Comparison of ENCODE assay signal across 8 cellular contexts in genomic region chr7:99408347-99409191, GRCh38.
DNase-seq lines count a peak whose midpoint lies in the region; ATAC-seq lines count a peak whose summit lies in the region.

Gene BUD31 (plus strand): TSS chr7:99408969. CDS start chr7:99411093, 2,124 bp downstream.
A gene with protein sequence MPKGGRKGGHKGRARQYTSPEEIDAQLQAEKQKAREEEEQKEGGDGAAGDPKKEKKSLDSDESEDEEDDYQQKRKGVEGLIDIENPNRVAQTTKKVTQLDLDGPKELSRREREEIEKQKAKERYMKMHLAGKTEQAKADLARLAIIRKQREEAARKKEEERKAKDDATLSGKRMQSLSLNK (minus strand): TSS chr7:99408597. CDS start chr7:99408548, 49 bp downstream.

- H3K36me3 Mint-ChIP-seq in central memory CD8-positive, alpha-beta T cell (ENCODE audit: insufficient read depth) = peaks cover 62% of the 10 kb centered on the region

- H3K4me1 Mint-ChIP-seq in central memory CD8-positive, alpha-beta T cell = peaks cover 56% of the 10 kb centered on the region

- no peaks in the 10 kb centered on the region for H3K9me3 Mint-ChIP-seq in central memory CD8-positive, alpha-beta T cell

- peak within 1 kb of the TSS; percentile 93 for H3K4me3 Mint-ChIP-seq in central memory CD8-positive, alpha-beta T cell

- H3K27ac Mint-ChIP-seq in central memory CD8-positive, alpha-beta T cell (ENCODE audit: low read depth) = peak within 1 kb of the TSS; percentile 95

- peak; percentile 82 for ATAC-seq in GM19023 (IDR thresholded peaks at IDR 0.05; ENCODE audit: unreplicated experiment)
- ATAC-seq in HG03280 (IDR thresholded peaks at IDR 0.05; ENCODE audit: unreplicated experiment) = peak; percentile 74
- ATAC-seq in central memory CD8-positive, alpha-beta T cell (replicated peaks; ENCODE audit: extremely low read depth, poor library complexity, severe bottlenecking) = peak; percentile 82

- no peaks in the 10 kb centered on the region for H3K27me3 Mint-ChIP-seq in central memory CD8-positive, alpha-beta T cell

- DNase-seq in AG08396 (ENCODE audit: low spot score) = peak; percentile 96
- peak; percentile 76 for DNase-seq in NCI-H345 treated with DMSO at 0.1 percent for 48 hours (lab: John Stamatoyannopoulos, UW; ENCODE audit: unreplicated experiment)
- peak; percentile 89 for DNase-seq in activated CD4-positive, CD25-positive, alpha-beta regulatory T cell treated with anti-CD3 and anti-CD28 coated beads, Interleukin-2, amount 50 U/mL, for 16 hours (ENCODE audit: low read depth, low spot score)
- DNase-seq in central memory CD8-positive, alpha-beta T cell (ENCODE audit: low spot score in 2 of 2) = peak; percentile 97 to 99
- peak; percentile 97 for DNase-seq in islet precursor cell
- DNase-seq in stimulated activated CD4-positive, alpha-beta T cell treated with anti-CD3 and anti-CD28 coated beads, Interleukin-12 subunit alpha, Interleukin-12 subunit beta, amount 100 ng/mL, for 48 hours (ENCODE audit: low read depth in 2 of 3, low spot score in 1 of 3) = peak; percentile 85 to 98 (median 89)

Comparison
In these comparisons a context has a peak if more than half of its experiments do, and no peak if none do; other contexts are left out.
1. Peak in every context shown above with its lines: DNase-seq and ATAC-seq.